ENCODE assay signal across 19 cellular contexts in genomic region chr1:204834752-204835151, GRCh38. TPM values are rescaled to one million over a fixed set of nuclear protein-coding genes. Genes with fewer than 3 reads are reported as not detected.
"Had no signal": no experiment of that assay in that cellular context is flagged by ENCODE, and none has a peak within 500 bp of the region (broad histone marks: within the 10 kb centered on the region; RNA-seq: fewer than 3 reads in every experiment).

No MANE protein-coding gene starts in this region.

- H3K9me3 Mint-ChIP-seq: dendritic cell treated with granulocyte-macrophage colony-stimulating factor and Interleukin-4, amounts not matched to agents 40 ng/mL and 50 ng/mL, for 4 days; neural crest cell had no signal

- H3K4me1 ChIP-seq: foreskin keratinocyte, upper lobe of left lung, uterus had no signal

- H3K9me3 ChIP-seq: heart left ventricle, mucosa of descending colon, ovary, upper lobe of left lung, uterus had no signal

- DNase-seq: effector memory CD8-positive, alpha-beta T cell; foreskin keratinocyte; heart left ventricle; hippocampal formation; islet precursor cell; mammary epithelial cell; mucosa of descending colon; naive thymus-derived CD8-positive, alpha-beta T cell; nucleus accumbens; ovary; right cardiac atrium; stimulated activated CD4-positive, alpha-beta T cell treated with anti-CD3 and anti-CD28 coated beads, Interleukin-2, amount 100 ng/mL, for 48 hours; stimulated activated naive CD4-positive, alpha-beta T cell treated with Interleukin-2 at 50 U/mL for 16 hours; upper lobe of left lung; uterus had no signal

- ATAC-seq: effector memory CD8-positive, alpha-beta T cell; foreskin keratinocyte; heart left ventricle; left lobe of liver; mucosa of descending colon; naive thymus-derived CD8-positive, alpha-beta T cell; right cardiac atrium had no signal

- H3K27me3 ChIP-seq: ovary, upper lobe of left lung, uterus had no signal

- H3K36me3 ChIP-seq: heart left ventricle, ovary, upper lobe of left lung, uterus had no signal

- H3K36me3 Mint-ChIP-seq: naive thymus-derived CD8-positive, alpha-beta T cell had no signal

- H3K4me3 ChIP-seq: heart left ventricle, mucosa of descending colon, ovary, smooth muscle cell, upper lobe of left lung, uterus had no signal

- H3K27ac Mint-ChIP-seq: dendritic cell treated with granulocyte-macrophage colony-stimulating factor and Interleukin-4, amounts not matched to agents 40 ng/mL and 50 ng/mL, for 4 days; effector memory CD8-positive, alpha-beta T cell; naive thymus-derived CD8-positive, alpha-beta T cell had no signal

- H3K27ac ChIP-seq: foreskin keratinocyte, heart left ventricle, ovary, upper lobe of left lung, uterus had no signal

- H3K4me2 ChIP-seq: smooth muscle cell had no signal

- H3K4me3 Mint-ChIP-seq: dendritic cell treated with granulocyte-macrophage colony-stimulating factor and Interleukin-4, amounts not matched to agents 40 ng/mL and 50 ng/mL, for 4 days; effector memory CD8-positive, alpha-beta T cell; naive thymus-derived CD8-positive, alpha-beta T cell had no signal

RNA-seq across cellular contexts. Expression of gene NFASC, which starts 35.9 kb away (rescaled TPM):
- total RNA-seq: naive thymus-derived CD8-positive, alpha-beta T cell had no signal
- polyA plus RNA-seq: naive thymus-derived CD8-positive, alpha-beta T cell had no signal
